ENCODE assay signal across 21 cellular contexts in genomic region chr3:123006587-123006986, GRCh38. TPM values are rescaled to one million over a fixed set of nuclear protein-coding genes. Genes with fewer than 3 reads are reported as not detected.
"Had no signal": no experiment of that assay in that cellular context is flagged by ENCODE, and none has a peak within 500 bp of the region (broad histone marks: within the 10 kb centered on the region; RNA-seq: fewer than 3 reads in every experiment).

No MANE protein-coding gene starts in this region.

- H3K4me3 ChIP-seq: MG63 had no signal

- H3K36me3 ChIP-seq: MG63 had no signal

- H3K4me2 ChIP-seq: SK-N-SH had no signal

- ATAC-seq: Panc1, PC-3, T-cell had no signal

- H3K27ac ChIP-seq: HL-60, RWPE1 had no signal

- H3K9me3 ChIP-seq: MG63, SK-N-SH had no signal

- H3K9ac ChIP-seq: SK-N-SH had no signal

- H3K36me3 Mint-ChIP-seq: T-cell had no signal

- H3K4me3 Mint-ChIP-seq: T-cell had no signal

- H3K9me2 ChIP-seq: SK-N-SH had no signal

- H3K4me1 Mint-ChIP-seq: T-cell had no signal

- DNase-seq: KBM-7, MG63, NCI-H1436, NCI-H1694 treated with DMSO at 0.1 percent for 48 hours, NCI-H2029, NCI-H2081 treated with DMSO at 0.1 percent for 48 hours, NCI-H2171, NCI-H226, NCI-H446, NCI-H510A, NCI-H69, NCI-H774, PC-3, SHP77, SK-N-SH, SW 1271, T-cell had no signal

- H3K9me3 Mint-ChIP-seq: T-cell had no signal

RNA-seq across cellular contexts. Expression of gene SEMA5B, which starts 21.0 kb away (rescaled TPM):
- total RNA-seq: SK-MEL-5 had no signal
